ENCODE assay signal across 26 cellular contexts in genomic region chr3:177681852-177682251, GRCh38.
DNase-seq lines count a peak whose midpoint lies in the region; ATAC-seq and TF ChIP-seq lines count a peak whose summit lies in the region.
"Had no signal": no experiment of that assay in that cellular context is flagged by ENCODE, and none has a peak within 500 bp of the region (broad histone marks: within the 10 kb centered on the region; RNA-seq: fewer than 3 reads in every experiment).

No MANE protein-coding gene starts in this region.

- H4K12ac ChIP-seq in trophoblast cell (ENCODE audit: low read depth, low read length): no peak overlapping the region

- no peak for ATAC-seq in GM23338
- ATAC-seq: activated naive CD4-positive, alpha-beta T cell treated with anti-CD3 and anti-CD28 coated beads, Interleukin-2, amount 50 U/mL, for 72 hours; heart right ventricle had no signal

- no peaks in the 10 kb centered on the region for H3K36me3 Mint-ChIP-seq in CD8-positive, alpha-beta memory T cell
- H3K36me3 Mint-ChIP-seq in GM23338 (ENCODE audit: low read depth): no peaks in the 10 kb centered on the region
- H3K36me3 Mint-ChIP-seq in endothelial cell (ENCODE audit: low read depth, unreplicated experiment): no peaks in the 10 kb centered on the region

- no peak overlapping the region for H2BK120ac ChIP-seq in trophoblast cell (ENCODE audit: insufficient read depth, low read length, poor library complexity)

- peaks cover 53 to 58% (median 54%) of the 10 kb centered on the region in 3 donors for H3K4me1 Mint-ChIP-seq in CD8-positive, alpha-beta memory T cell
- H3K4me1 Mint-ChIP-seq in GM23338: peaks cover 18% of the 10 kb centered on the region
- H3K4me1 Mint-ChIP-seq in endothelial cell (ENCODE audit: unreplicated experiment): peaks cover 54% of the 10 kb centered on the region

- H3K9ac ChIP-seq in trophoblast cell (ENCODE audit: low read length): no peak overlapping the region
- H3K9ac ChIP-seq: SK-N-SH had no signal

- no peak overlapping the region for H3K14ac ChIP-seq in trophoblast cell (ENCODE audit: low read length)

- H3K27me3 ChIP-seq in CD8-positive, alpha-beta memory T cell (ENCODE audit: insufficient read depth, low read length, poor library complexity, severe bottlenecking): no peaks in the 10 kb centered on the region
- H3K27me3 ChIP-seq in GM23338 (ENCODE audit: insufficient read depth): no peaks in the 10 kb centered on the region
- H3K27me3 ChIP-seq in trophoblast cell (ENCODE audit: insufficient read depth, low read length): no peaks in the 10 kb centered on the region
- H3K27me3 ChIP-seq: heart right ventricle had no signal

- H3K79me2 ChIP-seq in GM23338 (replicated peaks; ENCODE audit: insufficient read depth): no peaks in the 10 kb centered on the region
- no peaks in the 10 kb centered on the region for H3K79me2 ChIP-seq in trophoblast cell (ENCODE audit: control insufficient read depth, insufficient read depth, low read length, poor library complexity)

- H3K36me3 ChIP-seq in CD8-positive, alpha-beta memory T cell (ENCODE audit: insufficient read depth, low read length): no peaks in the 10 kb centered on the region
- H3K36me3 ChIP-seq in GM23338 (ENCODE audit: insufficient read depth): no peaks in the 10 kb centered on the region
- peaks cover 0 to 2% of the 10 kb centered on the region in 2 experiments for H3K36me3 ChIP-seq in trophoblast cell (ENCODE audit: control insufficient read depth in 1 of 2, insufficient read depth in 2 of 2, low read length in 2 of 2)
- H3K36me3 ChIP-seq: heart right ventricle, thoracic aorta had no signal

- POLR2A ChIA-PET in CD8-positive, alpha-beta memory T cell (lab: Charles Lee): interaction anchor here (0.7 kb wide), 1 partner anchor 321 kb away, joined by 3 read pairs; no protein-coding TSS in a partner anchor

- peak overlapping the region; percentile 91 for H2BK12ac ChIP-seq in trophoblast cell (ENCODE audit: low read length)

- peak overlapping the region; percentile 1 for H2BK5ac ChIP-seq in trophoblast cell (ENCODE audit: low read depth, low read length, poor library complexity)

- peaks cover 9% of the 10 kb centered on the region for H3K79me1 ChIP-seq in trophoblast cell (ENCODE audit: low read length)

- H4K91ac ChIP-seq in trophoblast cell (ENCODE audit: low read depth, low read length): peak overlapping the region; percentile 3

- H3K23ac ChIP-seq in trophoblast cell (ENCODE audit: low read length): no peak overlapping the region

- H3K4ac ChIP-seq in trophoblast cell (ENCODE audit: low read depth, low read length): no peak overlapping the region

- H3K4me3 ChIP-seq in CD8-positive, alpha-beta memory T cell (ENCODE audit: low read length): no peak overlapping the region
- H3K4me3 ChIP-seq in GM23338 (no peak overlapping the region), trophoblast cell (ENCODE audit: low read depth, low read length) (no peak overlapping the region)
- H3K4me3 ChIP-seq: heart right ventricle, smooth muscle cell, thoracic aorta had no signal

- DNase-seq in CD8-positive, alpha-beta memory T cell: no peak
- DNase-seq in GM23338 (ENCODE audit: low spot score): no peak
- DNase-seq in endothelial cell (ENCODE audit: low spot score): no peak
- DNase-seq in trophoblast cell: no peak
- no peak for DNase-seq in ecto neural progenitor cell (ENCODE audit: low spot score)
- DNase-seq in dedifferentiated amniotic fluid mesenchymal stem cell (ENCODE audit: extremely low spot score): no peak
- no peak for DNase-seq in HCEC 1CT
- DNase-seq: activated CD4-positive, alpha-beta T cell treated with anti-CD3 and anti-CD28 coated beads for 4 hours; CD4-positive, alpha-beta T cell; DMS153; erythroblast; foreskin fibroblast; heart right ventricle; Kasumi-1; mammary epithelial cell; NCI-H187; NCI-H69; SK-N-SH; stimulated activated CD4-positive, alpha-beta T cell treated with anti-CD3 and anti-CD28 coated beads, Interleukin-4, amount 100 ng/mL, for 24 hours; stimulated activated naive CD4-positive, alpha-beta T cell treated with Interleukin-2 at 50 U/mL for 16 hours; T-helper 2 cell had no signal

- no peaks in the 10 kb centered on the region for H4K20me1 ChIP-seq in GM23338 (replicated peaks; ENCODE audit: insufficient read depth)

- no CpG with 5 or more reads among the region's 2 CpGs for WGBS in trophoblast cell (ENCODE audit: extremely low coverage, insufficient coverage, insufficient read length)

- CTCF ChIA-PET in CD8-positive, alpha-beta memory T cell (lab: Charles Lee): interaction anchor here (0.7 to 1.4 kb wide), 2 partner anchors 13 to 35 kb away, joined by 3 to 5 read pairs; no protein-coding TSS in a partner anchor

- no peaks in the 10 kb centered on the region for H3K9me3 ChIP-seq in CD8-positive, alpha-beta memory T cell (ENCODE audit: low read length)
- no peaks in the 10 kb centered on the region for H3K9me3 ChIP-seq in trophoblast cell (ENCODE audit: insufficient read depth, low read depth, low read length)
- H3K9me3 ChIP-seq: heart right ventricle, SK-N-SH, thoracic aorta had no signal

- H3K4me3 Mint-ChIP-seq in CD8-positive, alpha-beta memory T cell: peak overlapping the region; percentile 7 to 84 (median 68)
- H3K4me3 Mint-ChIP-seq in GM23338 (no peak overlapping the region), endothelial cell (ENCODE audit: unreplicated experiment) (no peak overlapping the region)
- H3K4me3 Mint-ChIP-seq: activated T-helper 1 cell treated with anti-CD3 and anti-CD28 coated beads, Interleukin-12 subunit alpha, Interleukin-12 subunit beta, Interleukin-2, Interleukin-4 antibody, amounts not matched to agents 30 ng/mL and 10 ng/mL and 1 ng/mL, durations not matched to agents 14 hours and 24 hours and 36 hours; CD4-positive, alpha-beta T cell had no signal

- peaks cover 2% of the 10 kb centered on the region; the same call in 1 of the 2 replicates for H3K9me2 ChIP-seq in GM23338 (ENCODE audit: insufficient read depth)
- H3K9me2 ChIP-seq: SK-N-SH had no signal

- no peak overlapping the region for H3K18ac ChIP-seq in trophoblast cell (ENCODE audit: low read length)

- no peaks in the 10 kb centered on the region for H3K27me3 Mint-ChIP-seq in CD8-positive, alpha-beta memory T cell
- H3K27me3 Mint-ChIP-seq in GM23338 (ENCODE audit: insufficient read depth, low read depth, poor library complexity) (peaks cover 2% of the 10 kb centered on the region), endothelial cell (ENCODE audit: unreplicated experiment) (peaks cover 2% of the 10 kb centered on the region)
- H3K27me3 Mint-ChIP-seq: CD4-positive, alpha-beta T cell had no signal

- H2AK5ac ChIP-seq in trophoblast cell (ENCODE audit: low read length): no peak overlapping the region

- peak overlapping the region; percentile 12 to 92 (median 44) for H3K27ac Mint-ChIP-seq in CD8-positive, alpha-beta memory T cell
- H3K27ac Mint-ChIP-seq in GM23338: no peak overlapping the region
- H3K27ac Mint-ChIP-seq in endothelial cell (ENCODE audit: unreplicated experiment): peak overlapping the region; percentile 89
- H3K27ac Mint-ChIP-seq: activated naive CD4-positive, alpha-beta T cell treated with anti-CD3 and anti-CD28 coated beads, Interleukin-2, amount 50 U/mL, for 72 hours; activated T-helper 1 cell treated with anti-CD3 and anti-CD28 coated beads, Interleukin-12 subunit alpha, Interleukin-12 subunit beta, Interleukin-2, Interleukin-4 antibody, amounts not matched to agents 30 ng/mL and 10 ng/mL and 1 ng/mL, durations not matched to agents 14 hours and 24 hours and 36 hours; CD4-positive, alpha-beta T cell had no signal

- no peak overlapping the region for H3K4me2 ChIP-seq in GM23338
- no peak overlapping the region for H3K4me2 ChIP-seq in trophoblast cell (ENCODE audit: low read length)
- H3K4me2 ChIP-seq: SK-N-SH, smooth muscle cell had no signal

- H3K4me1 ChIP-seq in CD8-positive, alpha-beta memory T cell (ENCODE audit: insufficient read depth, low read length): peaks cover 19% of the 10 kb centered on the region
- H3K4me1 ChIP-seq in GM23338 (ENCODE audit: insufficient read depth) (0 out of 2 replicates have a peak, but pooled peaks cover 8% of the 10 kb centered on the region), trophoblast cell (ENCODE audit: control insufficient read depth in 1 of 2, insufficient read depth in 2 of 2, low read length in 2 of 2) (peaks cover 0 to 4% of the 10 kb centered on the region in 2 experiments)

- no peaks in the 10 kb centered on the region for H3F3A ChIP-seq in GM23338 (replicated peaks; ENCODE audit: low read depth)

- H4K8ac ChIP-seq in trophoblast cell (ENCODE audit: low read depth, low read length): no peak overlapping the region

- TF ChIP-seq CTCF in GM23338 (conservative IDR thresholded peaks at IDR 0.05; ENCODE audit: low read depth in 2 of 2): no peak
- no peak for TF ChIP-seq CTCF in endothelial cell (IDR thresholded peaks at IDR 0.05; ENCODE audit: unreplicated experiment)

- no peaks in the 10 kb centered on the region for H3K9me3 Mint-ChIP-seq in CD8-positive, alpha-beta memory T cell
- H3K9me3 Mint-ChIP-seq in GM23338 (no peaks in the 10 kb centered on the region; the same call in 2 of the 3 replicates), endothelial cell (ENCODE audit: unreplicated experiment) (no peaks in the 10 kb centered on the region)
- H3K9me3 Mint-ChIP-seq: CD4-positive, alpha-beta T cell had no signal

- H2AFZ ChIP-seq in GM23338: peak overlapping the region; percentile 45; the same call in 1 of the 2 replicates
- no peak overlapping the region for H2AFZ ChIP-seq in trophoblast cell (ENCODE audit: insufficient read depth, low read length, poor library complexity)

- no peak overlapping the region for H3K27ac ChIP-seq in CD8-positive, alpha-beta memory T cell (ENCODE audit: low read depth, low read length)
- H3K27ac ChIP-seq in GM23338 (ENCODE audit: low read depth) (no peak overlapping the region), trophoblast cell (ENCODE audit: low read depth, low read length) (no peak overlapping the region)
- H3K27ac ChIP-seq: HL-60, thoracic aorta had no signal

TF ChIP-seq in GM23338, 12 proteins besides CTCF, POLR2A, EP300 and RAD21 (continues in another document):
- no peak for TF ChIP-seq JUNB (IDR thresholded peaks at IDR 0.05; ENCODE audit: unreplicated experiment)
- no peak for TF ChIP-seq EZH2 (IDR thresholded peaks at IDR 0.05; ENCODE audit: low read depth, unreplicated experiment)

Comparison
In these comparisons a context has a peak if more than half of its experiments do, and no peak if none do; other contexts are left out.
1. H3K4me3 Mint-ChIP-seq: peak in CD8-positive, alpha-beta memory T cell (7 of 7); none in GM23338 (single experiment) and endothelial cell (single experiment).